Comparison of ENCODE assay signal across 12 cellular contexts in genomic region chr11:64291746-64292457, GRCh38. TPM values are rescaled to one million over a fixed set of nuclear protein-coding genes. Genes with fewer than 3 reads are reported as not detected.
A peak's percentile ranks its signal among the peaks of the same experiment; 100 is the strongest.
DNase-seq lines count a peak whose midpoint lies in the region; ATAC-seq, FAIRE-seq and TF ChIP-seq lines count a peak whose summit lies in the region.
"Had no signal": no experiment of that assay in that cellular context is flagged by ENCODE, and none has a peak within 500 bp of the region (broad histone marks: within the 10 kb centered on the region; RNA-seq: fewer than 3 reads in every experiment).

No MANE protein-coding gene starts in this region.

- H3K9me3 Mint-ChIP-seq in activated T-cell treated with anti-CD3 and anti-CD28 coated beads, Interleukin-2, amount 50 U/mL, for 4 hours = no peaks in the 10 kb centered on the region
- H3K9me3 Mint-ChIP-seq in glutamatergic neuron (ENCODE audit: unreplicated experiment) = peaks cover 9% of the 10 kb centered on the region

- H3K4me1 ChIP-seq in lower lobe of right lung (peaks cover 18% of the 10 kb centered on the region), suprapubic skin (peaks cover 29% of the 10 kb centered on the region)
- H3K4me1 ChIP-seq: BE2C had no signal

- H3K27ac Mint-ChIP-seq in glutamatergic neuron (ENCODE audit: unreplicated experiment) = no peak overlapping the region

- DNase-seq in activated T-cell treated with anti-CD3 and anti-CD28 coated beads, Interleukin-2, amount 50 U/mL, for 4 hours = no peak
- no peak for DNase-seq in activated T-cell treated with anti-CD3 and anti-CD28 coated beads for 4 hours
- DNase-seq in bronchial epithelial cell (ENCODE audit: low read depth) = no peak
- DNase-seq in lower lobe of right lung = no peak
- DNase-seq in suprapubic skin (ENCODE audit: low spot score in 2 of 2) = no peak
- no peak for DNase-seq in glutamatergic neuron
- no peak for DNase-seq in NCI-H146 (lab: John Stamatoyannopoulos, UW)
- DNase-seq: BE2C, left cardiac atrium, SW 1271 had no signal

- intact Hi-C loops in lower lobe of right lung (cut with DNase I) = no loop called here

- peaks cover 6% of the 10 kb centered on the region for H3K4me1 Mint-ChIP-seq in activated T-cell treated with anti-CD3 and anti-CD28 coated beads, Interleukin-2, amount 50 U/mL, for 4 hours (ENCODE audit: low read depth)
- peaks cover 2% of the 10 kb centered on the region for H3K4me1 Mint-ChIP-seq in glutamatergic neuron (ENCODE audit: low read depth, unreplicated experiment)

- TF ChIP-seq CTCF in bronchial epithelial cell (IDR thresholded peaks at IDR 0.05; ENCODE audit: insufficient read depth, low read length, severe bottlenecking) = no peak
- no peak for TF ChIP-seq CTCF in lower lobe of right lung (IDR thresholded peaks at IDR 0.05)
- no peak for TF ChIP-seq CTCF in suprapubic skin (IDR thresholded peaks at IDR 0.05)
- TF ChIP-seq CTCF in glutamatergic neuron (IDR thresholded peaks at IDR 0.05; ENCODE audit: partially characterized antibody, unreplicated experiment) = no peak

- peak; percentile 54 to 68 for ATAC-seq in activated T-cell treated with anti-CD3 and anti-CD28 coated beads, Interleukin-2, amount 50 U/mL, for 4 hours
- peak; percentile 4 to 19 for ATAC-seq in lower lobe of right lung
- ATAC-seq in GM21367 (IDR thresholded peaks at IDR 0.05; ENCODE audit: unreplicated experiment) = no peak

- no peak for TF ChIP-seq POLR2A in suprapubic skin (IDR thresholded peaks at IDR 0.05)

- H3K4me3 ChIP-seq in bronchial epithelial cell (ENCODE audit: low read depth, low read length) (peak overlapping the region; percentile 18), lower lobe of right lung (peak overlapping the region; percentile 44), suprapubic skin (peak overlapping the region; percentile 53)

- H3K27ac ChIP-seq in lower lobe of right lung (no peak overlapping the region), suprapubic skin (no peak overlapping the region)

- no peak overlapping the region for H3K4me3 Mint-ChIP-seq in activated T-cell treated with anti-CD3 and anti-CD28 coated beads, Interleukin-2, amount 50 U/mL, for 4 hours
- no peak overlapping the region for H3K4me3 Mint-ChIP-seq in glutamatergic neuron (ENCODE audit: unreplicated experiment)

- no peaks in the 10 kb centered on the region for H3K9me3 ChIP-seq in lower lobe of right lung
- no peaks in the 10 kb centered on the region for H3K9me3 ChIP-seq in suprapubic skin
- H3K9me3 ChIP-seq: BE2C had no signal

- H3K36me3 Mint-ChIP-seq in activated T-cell treated with anti-CD3 and anti-CD28 coated beads, Interleukin-2, amount 50 U/mL, for 4 hours (ENCODE audit: insufficient read depth) = peaks cover 3% of the 10 kb centered on the region
- H3K36me3 Mint-ChIP-seq in glutamatergic neuron (ENCODE audit: unreplicated experiment) = peaks cover 5% of the 10 kb centered on the region

- FAIRE-seq in bronchial epithelial cell (lab: Jason Lieb, UNC) = no peak
- FAIRE-seq: GM18507 had no signal

- H3K36me3 ChIP-seq in bronchial epithelial cell (ENCODE audit: control insufficient read depth, insufficient read depth, low read length) (no peaks in the 10 kb centered on the region), lower lobe of right lung (no peaks in the 10 kb centered on the region), suprapubic skin (peaks cover 6% of the 10 kb centered on the region)
- H3K36me3 ChIP-seq: BE2C had no signal

- peaks cover 50% of the 10 kb centered on the region for H3K27me3 Mint-ChIP-seq in activated T-cell treated with anti-CD3 and anti-CD28 coated beads, Interleukin-2, amount 50 U/mL, for 4 hours (ENCODE audit: low read depth)
- H3K27me3 Mint-ChIP-seq in glutamatergic neuron (ENCODE audit: unreplicated experiment) = peaks cover 36% of the 10 kb centered on the region

- no peak for TF ChIP-seq EP300 in suprapubic skin (IDR thresholded peaks at IDR 0.05)

- peaks cover 20% of the 10 kb centered on the region for H3K27me3 ChIP-seq in bronchial epithelial cell (ENCODE audit: control insufficient read depth, insufficient read depth, low read length)
- H3K27me3 ChIP-seq in lower lobe of right lung (ENCODE audit: low read depth) = peaks cover 66% of the 10 kb centered on the region
- H3K27me3 ChIP-seq in suprapubic skin = peaks cover 33% of the 10 kb centered on the region

- WGBS in suprapubic skin = 2% methylated on average over 15 of the region's 96 CpGs

RNA-seq across cellular contexts. Expression of gene KCNK4, which starts 0.8 kb away (rescaled TPM):
- total RNA-seq in activated T-cell treated with anti-CD3 and anti-CD28 coated beads, Interleukin-2, amount 50 U/mL, for 4 hours = not detected
- total RNA-seq in bronchial epithelial cell (under 0.01 TPM in 1 of 2 replicates, not detected in the other), lower lobe of right lung (not detected), suprapubic skin (not detected), glutamatergic neuron (ENCODE audit: unreplicated experiment) (0.47 TPM)

RNA-seq across cellular contexts. Expression of gene GPR137, which starts 6.3 kb away (rescaled TPM):
- total RNA-seq in activated T-cell treated with anti-CD3 and anti-CD28 coated beads, Interleukin-2, amount 50 U/mL, for 4 hours = 10 to 100 TPM; 43.1 to 46.2 (median 43.9) TPM
- total RNA-seq in bronchial epithelial cell = 2.9 and 5.6 TPM in 2 replicates
- 37.7 TPM for total RNA-seq in lower lobe of right lung
- total RNA-seq in suprapubic skin = 10 to 100 TPM; 17.8 to 30.0 (median 19.7) TPM
- total RNA-seq in glutamatergic neuron (ENCODE audit: unreplicated experiment) = 52.5 TPM

RNA-seq across cellular contexts. Expression of gene BAD, which starts 7.4 kb away (rescaled TPM):
- 10 to 100 TPM; 27.6 to 38.8 (median 36.6) TPM for total RNA-seq in activated T-cell treated with anti-CD3 and anti-CD28 coated beads, Interleukin-2, amount 50 U/mL, for 4 hours
- total RNA-seq in bronchial epithelial cell (63.4 and 74.2 TPM in 2 replicates), lower lobe of right lung (51.6 TPM), suprapubic skin (10 to 100 TPM; 57.1 to 71.9 (median 64.4) TPM), glutamatergic neuron (ENCODE audit: unreplicated experiment) (47.0 TPM)

RNA-seq across cellular contexts. Expression of gene CATSPERZ, which starts 8.3 kb away (rescaled TPM):
- not detected for total RNA-seq in activated T-cell treated with anti-CD3 and anti-CD28 coated beads, Interleukin-2, amount 50 U/mL, for 4 hours
- total RNA-seq in bronchial epithelial cell (0.26 TPM in 1 of 2 replicates, not detected in the other), lower lobe of right lung (not detected), suprapubic skin (not detected), glutamatergic neuron (ENCODE audit: unreplicated experiment) (not detected)

RNA-seq across cellular contexts. Expression of gene ESRRA, which starts 13.4 kb away (rescaled TPM):
- total RNA-seq in activated T-cell treated with anti-CD3 and anti-CD28 coated beads, Interleukin-2, amount 50 U/mL, for 4 hours = 10 to 100 TPM; 81.5 to 93.4 (median 89.3) TPM
- total RNA-seq in bronchial epithelial cell (76.9 and 139 TPM in 2 replicates), lower lobe of right lung (47.9 TPM), suprapubic skin (10 to 100 TPM; 65.0 to 93.6 (median 74.3) TPM), glutamatergic neuron (ENCODE audit: unreplicated experiment) (69.9 TPM)
